1 cellular context compared by ENCODE assay signal in the genomic region with DNA sequence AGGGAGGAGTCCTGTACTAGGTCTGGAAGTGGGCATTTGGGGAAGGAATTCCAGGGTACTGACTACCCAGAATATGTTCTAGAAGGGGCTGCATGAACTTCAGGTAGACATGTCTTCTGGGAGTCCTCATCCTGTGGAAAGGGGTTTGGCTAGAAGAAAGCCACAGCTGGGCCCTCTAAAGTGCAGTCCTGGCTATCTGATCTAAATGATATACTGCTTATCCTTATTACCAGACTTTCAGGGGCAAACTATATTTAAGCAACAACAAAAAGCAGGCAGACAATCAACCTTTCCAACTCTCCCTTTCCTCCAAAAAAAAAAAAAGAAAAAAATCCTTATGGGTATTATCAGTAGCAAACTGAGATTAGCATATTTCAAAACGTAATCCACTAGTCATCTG.
TF ChIP-seq lines count a peak whose summit lies in the region.

No MANE protein-coding gene starts in this region.

TF ChIP-seq in K562, 482 proteins besides CTCF, POLR2A, EP300 and RAD21:
- TF ChIP-seq KDM1A (IDR thresholded peaks at IDR 0.05) (no peak), KLF16 (IDR thresholded peaks at IDR 0.05) (0 out of 2 replicates have a peak, but pooled peaks have one; percentile 44), SMAD4 (CRISPR knock-in tag; conservative IDR thresholded peaks at IDR 0.05) (0 out of 2 replicates have a peak, but pooled peaks have one; percentile 16), ZKSCAN3 (CRISPR knock-in tag; IDR thresholded peaks at IDR 0.05) (no peak), BCOR (IDR thresholded peaks at IDR 0.05) (no peak), CBFA2T3 (IDR thresholded peaks at IDR 0.05) (peak; percentile 46), SMARCE1 (IDR thresholded peaks at IDR 0.05) (0 out of 2 replicates have a peak, but pooled peaks have one; percentile 11), NONO (IDR thresholded peaks at IDR 0.05; ENCODE audit: low read depth in 2 of 2, low read length in 1 of 2) (no peak), TEAD4 (IDR thresholded peaks at IDR 0.05; ENCODE audit: low read length) (peak; percentile 61; the same call in 1 of the 2 replicates), TEAD4 (CRISPR knock-in tag; IDR thresholded peaks at IDR 0.05; ENCODE audit: borderline replicate concordance) (no peak), MEIS2 (IDR thresholded peaks at IDR 0.05; ENCODE audit: partially characterized antibody) (peak; percentile 72), CCNT2 (IDR thresholded peaks at IDR 0.05; ENCODE audit: borderline replicate concordance, extremely low read depth, insufficient read length, low read depth, low read length) (peak; percentile 24), POLR2B (IDR thresholded peaks at IDR 0.05; ENCODE audit: low read depth, partially characterized antibody) (no peak), TAF15 (IDR thresholded peaks at IDR 0.05; ENCODE audit: low read depth, low read length) (no peak), LCOR (CRISPR knock-in tag; IDR thresholded peaks at IDR 0.05) (no peak), DPF2 (IDR thresholded peaks at IDR 0.05) (peak; percentile 40; the same call in 1 of the 2 replicates), ARID1B (IDR thresholded peaks at IDR 0.05) (peak; percentile 37; the same call in 1 of the 2 replicates), ZNF766 (CRISPR knock-in tag; conservative IDR thresholded peaks at IDR 0.05) (0 out of 2 replicates have a peak, but pooled peaks have one; percentile 45), TAL1 (IDR thresholded peaks at IDR 0.05) (peak; percentile 68), CEBPB (tag; IDR thresholded peaks at IDR 0.05) (no peak), ZNF79 (CRISPR knock-in tag; IDR thresholded peaks at IDR 0.05; ENCODE audit: low read depth) (no peak), SMARCA4 (IDR thresholded peaks at IDR 0.05) (peak; percentile 25; the same call in 1 of the 2 replicates), ZNF589 (CRISPR knock-in tag; IDR thresholded peaks at IDR 0.05; ENCODE audit: low read depth) (no peak), NFE2L1 (tag; IDR thresholded peaks at IDR 0.05; ENCODE audit: borderline replicate concordance, low read depth) (no peak), MED1 (CRISPR knock-in tag; IDR thresholded peaks at IDR 0.05; ENCODE audit: borderline replicate concordance) (no peak), TBP (optimal IDR thresholded peaks at IDR 0.05; ENCODE audit: low read depth, low read length) (no peak), CBFA2T2 (conservative IDR thresholded peaks at IDR 0.05) (peak; percentile 33; the same call in 1 of the 2 replicates), SOX6 (IDR thresholded peaks at IDR 0.05) (peak; percentile 60; the same call in 1 of the 2 replicates)
- TF ChIP-seq, protein P1, sequence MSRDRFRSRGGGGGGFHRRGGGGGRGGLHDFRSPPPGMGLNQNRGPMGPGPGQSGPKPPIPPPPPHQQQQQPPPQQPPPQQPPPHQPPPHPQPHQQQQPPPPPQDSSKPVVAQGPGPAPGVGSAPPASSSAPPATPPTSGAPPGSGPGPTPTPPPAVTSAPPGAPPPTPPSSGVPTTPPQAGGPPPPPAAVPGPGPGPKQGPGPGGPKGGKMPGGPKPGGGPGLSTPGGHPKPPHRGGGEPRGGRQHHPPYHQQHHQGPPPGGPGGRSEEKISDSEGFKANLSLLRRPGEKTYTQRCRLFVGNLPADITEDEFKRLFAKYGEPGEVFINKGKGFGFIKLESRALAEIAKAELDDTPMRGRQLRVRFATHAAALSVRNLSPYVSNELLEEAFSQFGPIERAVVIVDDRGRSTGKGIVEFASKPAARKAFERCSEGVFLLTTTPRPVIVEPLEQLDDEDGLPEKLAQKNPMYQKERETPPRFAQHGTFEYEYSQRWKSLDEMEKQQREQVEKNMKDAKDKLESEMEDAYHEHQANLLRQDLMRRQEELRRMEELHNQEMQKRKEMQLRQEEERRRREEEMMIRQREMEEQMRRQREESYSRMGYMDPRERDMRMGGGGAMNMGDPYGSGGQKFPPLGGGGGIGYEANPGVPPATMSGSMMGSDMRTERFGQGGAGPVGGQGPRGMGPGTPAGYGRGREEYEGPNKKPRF (IDR thresholded peaks at IDR 0.05; ENCODE audit: low read depth, low read length) = no peak
- TF ChIP-seq, protein P2, sequence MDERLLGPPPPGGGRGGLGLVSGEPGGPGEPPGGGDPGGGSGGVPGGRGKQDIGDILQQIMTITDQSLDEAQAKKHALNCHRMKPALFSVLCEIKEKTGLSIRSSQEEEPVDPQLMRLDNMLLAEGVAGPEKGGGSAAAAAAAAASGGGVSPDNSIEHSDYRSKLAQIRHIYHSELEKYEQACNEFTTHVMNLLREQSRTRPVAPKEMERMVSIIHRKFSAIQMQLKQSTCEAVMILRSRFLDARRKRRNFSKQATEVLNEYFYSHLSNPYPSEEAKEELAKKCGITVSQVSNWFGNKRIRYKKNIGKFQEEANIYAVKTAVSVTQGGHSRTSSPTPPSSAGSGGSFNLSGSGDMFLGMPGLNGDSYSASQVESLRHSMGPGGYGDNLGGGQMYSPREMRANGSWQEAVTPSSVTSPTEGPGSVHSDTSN (CRISPR knock-in tag; IDR thresholded peaks at IDR 0.05; ENCODE audit: low read depth) = no peak
- TF ChIP-seq, protein P2 (tag; conservative IDR thresholded peaks at IDR 0.05; ENCODE audit: low read depth) = peak; percentile 42
- TF ChIP-seq, protein P3, sequence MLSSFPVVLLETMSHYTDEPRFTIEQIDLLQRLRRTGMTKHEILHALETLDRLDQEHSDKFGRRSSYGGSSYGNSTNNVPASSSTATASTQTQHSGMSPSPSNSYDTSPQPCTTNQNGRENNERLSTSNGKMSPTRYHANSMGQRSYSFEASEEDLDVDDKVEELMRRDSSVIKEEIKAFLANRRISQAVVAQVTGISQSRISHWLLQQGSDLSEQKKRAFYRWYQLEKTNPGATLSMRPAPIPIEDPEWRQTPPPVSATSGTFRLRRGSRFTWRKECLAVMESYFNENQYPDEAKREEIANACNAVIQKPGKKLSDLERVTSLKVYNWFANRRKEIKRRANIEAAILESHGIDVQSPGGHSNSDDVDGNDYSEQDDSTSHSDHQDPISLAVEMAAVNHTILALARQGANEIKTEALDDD (IDR thresholded peaks at IDR 0.05) = no peak
- TF ChIP-seq, protein P4, sequence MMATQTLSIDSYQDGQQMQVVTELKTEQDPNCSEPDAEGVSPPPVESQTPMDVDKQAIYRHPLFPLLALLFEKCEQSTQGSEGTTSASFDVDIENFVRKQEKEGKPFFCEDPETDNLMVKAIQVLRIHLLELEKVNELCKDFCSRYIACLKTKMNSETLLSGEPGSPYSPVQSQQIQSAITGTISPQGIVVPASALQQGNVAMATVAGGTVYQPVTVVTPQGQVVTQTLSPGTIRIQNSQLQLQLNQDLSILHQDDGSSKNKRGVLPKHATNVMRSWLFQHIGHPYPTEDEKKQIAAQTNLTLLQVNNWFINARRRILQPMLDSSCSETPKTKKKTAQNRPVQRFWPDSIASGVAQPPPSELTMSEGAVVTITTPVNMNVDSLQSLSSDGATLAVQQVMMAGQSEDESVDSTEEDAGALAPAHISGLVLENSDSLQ (IDR thresholded peaks at IDR 0.05) = peak; percentile 38; the same call in 1 of the 2 replicates
- TF ChIP-seq, protein P5, sequence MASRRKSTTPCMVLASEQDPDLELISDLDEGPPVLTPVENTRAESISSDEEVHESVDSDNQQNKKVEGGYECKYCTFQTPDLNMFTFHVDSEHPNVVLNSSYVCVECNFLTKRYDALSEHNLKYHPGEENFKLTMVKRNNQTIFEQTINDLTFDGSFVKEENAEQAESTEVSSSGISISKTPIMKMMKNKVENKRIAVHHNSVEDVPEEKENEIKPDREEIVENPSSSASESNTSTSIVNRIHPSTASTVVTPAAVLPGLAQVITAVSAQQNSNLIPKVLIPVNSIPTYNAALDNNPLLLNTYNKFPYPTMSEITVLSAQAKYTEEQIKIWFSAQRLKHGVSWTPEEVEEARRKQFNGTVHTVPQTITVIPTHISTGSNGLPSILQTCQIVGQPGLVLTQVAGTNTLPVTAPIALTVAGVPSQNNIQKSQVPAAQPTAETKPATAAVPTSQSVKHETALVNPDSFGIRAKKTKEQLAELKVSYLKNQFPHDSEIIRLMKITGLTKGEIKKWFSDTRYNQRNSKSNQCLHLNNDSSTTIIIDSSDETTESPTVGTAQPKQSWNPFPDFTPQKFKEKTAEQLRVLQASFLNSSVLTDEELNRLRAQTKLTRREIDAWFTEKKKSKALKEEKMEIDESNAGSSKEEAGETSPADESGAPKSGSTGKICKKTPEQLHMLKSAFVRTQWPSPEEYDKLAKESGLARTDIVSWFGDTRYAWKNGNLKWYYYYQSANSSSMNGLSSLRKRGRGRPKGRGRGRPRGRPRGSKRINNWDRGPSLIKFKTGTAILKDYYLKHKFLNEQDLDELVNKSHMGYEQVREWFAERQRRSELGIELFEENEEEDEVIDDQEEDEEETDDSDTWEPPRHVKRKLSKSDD (conservative IDR thresholded peaks at IDR 0.05; ENCODE audit: low read length) = no peak
- TF ChIP-seq, protein P6, sequence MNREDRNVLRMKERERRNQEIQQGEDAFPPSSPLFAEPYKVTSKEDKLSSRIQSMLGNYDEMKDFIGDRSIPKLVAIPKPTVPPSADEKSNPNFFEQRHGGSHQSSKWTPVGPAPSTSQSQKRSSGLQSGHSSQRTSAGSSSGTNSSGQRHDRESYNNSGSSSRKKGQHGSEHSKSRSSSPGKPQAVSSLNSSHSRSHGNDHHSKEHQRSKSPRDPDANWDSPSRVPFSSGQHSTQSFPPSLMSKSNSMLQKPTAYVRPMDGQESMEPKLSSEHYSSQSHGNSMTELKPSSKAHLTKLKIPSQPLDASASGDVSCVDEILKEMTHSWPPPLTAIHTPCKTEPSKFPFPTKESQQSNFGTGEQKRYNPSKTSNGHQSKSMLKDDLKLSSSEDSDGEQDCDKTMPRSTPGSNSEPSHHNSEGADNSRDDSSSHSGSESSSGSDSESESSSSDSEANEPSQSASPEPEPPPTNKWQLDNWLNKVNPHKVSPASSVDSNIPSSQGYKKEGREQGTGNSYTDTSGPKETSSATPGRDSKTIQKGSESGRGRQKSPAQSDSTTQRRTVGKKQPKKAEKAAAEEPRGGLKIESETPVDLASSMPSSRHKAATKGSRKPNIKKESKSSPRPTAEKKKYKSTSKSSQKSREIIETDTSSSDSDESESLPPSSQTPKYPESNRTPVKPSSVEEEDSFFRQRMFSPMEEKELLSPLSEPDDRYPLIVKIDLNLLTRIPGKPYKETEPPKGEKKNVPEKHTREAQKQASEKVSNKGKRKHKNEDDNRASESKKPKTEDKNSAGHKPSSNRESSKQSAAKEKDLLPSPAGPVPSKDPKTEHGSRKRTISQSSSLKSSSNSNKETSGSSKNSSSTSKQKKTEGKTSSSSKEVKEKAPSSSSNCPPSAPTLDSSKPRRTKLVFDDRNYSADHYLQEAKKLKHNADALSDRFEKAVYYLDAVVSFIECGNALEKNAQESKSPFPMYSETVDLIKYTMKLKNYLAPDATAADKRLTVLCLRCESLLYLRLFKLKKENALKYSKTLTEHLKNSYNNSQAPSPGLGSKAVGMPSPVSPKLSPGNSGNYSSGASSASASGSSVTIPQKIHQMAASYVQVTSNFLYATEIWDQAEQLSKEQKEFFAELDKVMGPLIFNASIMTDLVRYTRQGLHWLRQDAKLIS (CRISPR knock-in tag; IDR thresholded peaks at IDR 0.05) = no peak
